Comparison of ENCODE assay signal across 8 cellular contexts in the genomic region with DNA sequence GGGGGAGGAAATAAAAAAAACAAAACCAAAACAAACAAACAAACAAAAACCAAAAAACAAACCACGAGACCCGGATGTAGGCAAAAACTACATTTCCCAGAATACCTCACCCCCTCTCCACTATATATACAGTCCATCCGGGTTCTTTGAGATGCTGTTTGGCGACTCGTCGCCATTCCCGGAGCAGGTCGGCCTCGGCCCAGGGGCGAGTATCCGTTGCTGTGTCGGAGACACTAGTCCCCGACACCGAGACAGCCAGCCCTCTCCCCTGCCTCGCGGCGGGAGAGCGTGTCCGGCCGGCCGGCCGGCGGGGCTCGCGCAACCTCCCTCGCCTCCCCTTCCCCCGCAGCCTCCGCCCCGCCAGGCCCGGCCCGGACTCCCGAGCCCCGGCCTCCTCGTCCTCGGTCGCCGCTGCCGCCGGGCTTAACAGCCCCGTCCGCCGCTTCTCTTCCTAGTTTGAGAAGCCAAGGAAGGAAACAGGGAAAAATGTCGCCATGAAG. TPM values are rescaled to one million over a fixed set of nuclear protein-coding genes. Genes with fewer than 3 reads are reported as not detected.
DNase-seq lines count a peak whose midpoint lies in the region; ATAC-seq and TF ChIP-seq lines count a peak whose summit lies in the region.

Gene RNF10 (plus strand): TSS at position 154 of the 500 bp plus-strand sequence. CDS start 456 bp downstream, outside the sequence.

- in situ Hi-C loops in KBM-7 (cut with MboI; ENCODE audit: low pct_unique_long_range_greater_than_20kb, low sequenced_read_pairs), result no loop called here
- in situ Hi-C loops in Panc1 (cut with HindIII; ENCODE audit: low pct_unique_long_range_greater_than_20kb, low sequenced_read_pairs), result no loop called here

- H3K4me1 ChIP-seq in Panc1 (ENCODE audit: control insufficient read depth, insufficient read depth, low read length) (peaks cover 32% of the 10 kb centered on the region), mucosa of rectum (ENCODE audit: control insufficient read depth in 2 of 2, insufficient read depth in 2 of 2, low read length in 2 of 2) (peaks cover 36 to 44% of the 10 kb centered on the region in 2 donors)

- H3K36me3 ChIP-seq in Panc1 (ENCODE audit: control insufficient read depth, insufficient read depth, low read length) (no peaks in the 10 kb centered on the region), mucosa of rectum (ENCODE audit: control insufficient read depth in 2 of 2, insufficient read depth in 2 of 2, low read length in 2 of 2) (no peaks in the 10 kb centered on the region)

- no peaks in the 10 kb centered on the region for H3K9me3 ChIP-seq in Panc1 (ENCODE audit: control insufficient read depth, insufficient read depth, low read depth, low read length)
- no peaks in the 10 kb centered on the region for H3K9me3 ChIP-seq in mucosa of rectum (ENCODE audit: control insufficient read depth in 2 of 2, low read length in 2 of 2)

- ATAC-seq in GM21526 (IDR thresholded peaks at IDR 0.05; ENCODE audit: low FRiP score, unreplicated experiment), result peak; percentile 48
- ATAC-seq in Panc1, result peak; percentile 91
- ATAC-seq in esophagus mucosa, result peak; percentile 79

- intact Hi-C loops in Panc1 (cut with micrococcal nuclease; ENCODE audit: unreplicated experiment), result no loop called here

- POLR2A ChIA-PET in Panc1 (lab: Charles Lee), result interaction anchor here (0.5 kb wide), 1 partner anchor 231 kb away, joined by 5 read pairs; no protein-coding TSS in a partner anchor

- H3K4me3 ChIP-seq in Panc1 (ENCODE audit: low read depth in 2 of 2, low read length in 2 of 2) (peak within 1 kb of the TSS; percentile 86 to 88), mucosa of rectum (ENCODE audit: low read length in 2 of 2) (peak within 1 kb of the TSS; percentile 91 to 98)

- CTCF ChIA-PET in Panc1 (lab: Charles Lee), result no interaction called here

- H3K27me3 ChIP-seq in Panc1 (ENCODE audit: control insufficient read depth, insufficient read depth, low read length) (no peaks in the 10 kb centered on the region), mucosa of rectum (ENCODE audit: control insufficient read depth in 2 of 2, insufficient read depth in 2 of 2, low read length in 2 of 2) (no peaks in the 10 kb centered on the region)

- no peak for TF ChIP-seq CTCF in Panc1 (IDR thresholded peaks at IDR 0.05)

- H3K27ac ChIP-seq in Panc1 (ENCODE audit: low read length) (peak within 1 kb of the TSS; percentile 92), mucosa of rectum (ENCODE audit: low read depth in 2 of 2, low read length in 2 of 2) (peak within 1 kb of the TSS; percentile 93 to 94)

- BruUV-seq in Panc1 (replicated peaks; lab: Mats Ljungman, UMichigan), result no TSS peak

- peak within 1 kb of the TSS; percentile 89 to 96 for H3K9ac ChIP-seq in mucosa of rectum (ENCODE audit: low read depth in 1 of 2, low read length in 2 of 2)

- peak; percentile 90 for DNase-seq in D341Med (ENCODE audit: low spot score)
- peak; percentile 83 for DNase-seq in KBM-7
- no peak for DNase-seq in Panc1 (ENCODE audit: low read depth, low spot score)
- peak; percentile 72 to 79 for DNase-seq in activated T-cell treated with anti-CD3 and anti-CD28 coated beads, Interleukin-2, amount 50 U/mL, for 48 hours
- DNase-seq in stimulated activated CD8-positive, alpha-beta memory T cell treated with anti-CD3 and anti-CD28 coated beads, Interleukin-4, amount 100 ng/mL, for 48 hours, result peak; percentile 77

RNA-seq across cellular contexts. Expression of gene RNF10, which starts in this region (rescaled TPM):
- total RNA-seq in Panc1 (2021; ENCODE audit: unreplicated experiment) (177 TPM), esophagus mucosa (198 TPM)
- polyA plus RNA-seq in Panc1 (2012; ENCODE audit: insufficient read length), result 209 TPM
